ENCODE assay signal across 20 cellular contexts in the genomic region with DNA sequence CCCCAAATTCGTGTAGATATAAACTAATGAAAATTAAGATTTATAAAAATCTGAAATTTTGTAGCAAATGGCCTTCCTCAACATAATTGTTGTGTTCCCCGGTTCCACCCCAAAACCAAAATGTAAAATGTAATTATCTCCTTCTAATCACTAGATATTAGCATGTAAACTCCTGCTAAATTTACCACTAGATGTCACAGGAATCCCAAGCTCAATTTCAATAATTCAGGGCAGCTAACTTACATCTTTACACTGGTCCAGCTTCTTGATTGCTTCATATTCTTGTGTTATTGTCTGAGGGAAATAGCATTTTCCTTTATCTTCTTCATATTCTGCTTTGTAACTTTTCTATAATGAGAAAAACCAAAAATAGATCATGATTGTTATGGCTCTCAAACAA. TPM values are rescaled to one million over a fixed set of nuclear protein-coding genes. Genes with fewer than 3 reads are reported as not detected.
A peak's percentile ranks its signal among the peaks of the same experiment; 100 is the strongest.
DNase-seq lines count a peak whose midpoint lies in the region; ATAC-seq and TF ChIP-seq lines count a peak whose summit lies in the region.
"Had no signal": no experiment of that assay in that cellular context is flagged by ENCODE, and none has a peak within 500 bp of the region (broad histone marks: within the 10 kb centered on the region; RNA-seq: fewer than 3 reads in every experiment).

No MANE protein-coding gene starts in this region.

- H3K27ac Mint-ChIP-seq in osteocyte (ENCODE audit: unreplicated experiment) = no peak overlapping the region

- TF ChIP-seq CTCF in HCT116 (IDR thresholded peaks at IDR 0.05 in 2 of 3, conservative IDR thresholded peaks at IDR 0.05 in 1 of 3; ENCODE audit: borderline replicate concordance in 1 of 3, insufficient read depth in 1 of 3, low read depth in 2 of 3, low read length in 2 of 3) = no peak
- TF ChIP-seq CTCF in osteocyte (IDR thresholded peaks at IDR 0.05) = peak; percentile 8

- CTCF ChIA-PET in HCT116 (lab: Charles Lee) = no interaction called here

- no peaks in the 10 kb centered on the region for H3K4me1 ChIP-seq in HCT116 (ENCODE audit: control insufficient read depth in 1 of 2, insufficient read depth in 2 of 2, low read length in 2 of 2)
- H3K4me1 ChIP-seq: Peyer's patch had no signal

- H3K36me3 ChIP-seq in HCT116 (ENCODE audit: control insufficient read depth in 1 of 2, insufficient read depth in 2 of 2, low read length in 2 of 2) = no peaks in the 10 kb centered on the region
- H3K36me3 ChIP-seq: Peyer's patch had no signal

- intact Hi-C loops in HCT116 (cut with micrococcal nuclease) = no loop called here

- no peak for TF ChIP-seq POLR2A in HCT116 (IDR thresholded peaks at IDR 0.05; ENCODE audit: borderline replicate concordance, extremely low read depth, insufficient read depth, insufficient read length)

- no peak overlapping the region for H3K27ac ChIP-seq in HCT116 (ENCODE audit: low read depth, low read length)
- H3K27ac ChIP-seq: C4-2B, KMS-11, Peyer's patch had no signal

- H3K4me3 Mint-ChIP-seq in osteocyte (ENCODE audit: unreplicated experiment) = no peak overlapping the region

- H3K79me2 ChIP-seq in HCT116 (ENCODE audit: insufficient read depth, low read length) = no peaks in the 10 kb centered on the region

- H3K4me2 ChIP-seq in HCT116 (ENCODE audit: low read length) = no peak overlapping the region
- H3K4me2 ChIP-seq: KMS-11, SK-N-SH had no signal

- H3K4me3 ChIP-seq in HCT116 (replicated peaks in 1 of 2; ENCODE audit: low read depth in 1 of 2, low read length in 2 of 2) = no peak overlapping the region
- H3K4me3 ChIP-seq: Peyer's patch had no signal

- no peak for ATAC-seq in HCT116

- peaks cover 30% of the 10 kb centered on the region for H3K27me3 Mint-ChIP-seq in osteocyte (ENCODE audit: unreplicated experiment)

- no peaks in the 10 kb centered on the region for H3K9me3 Mint-ChIP-seq in osteocyte (ENCODE audit: unreplicated experiment)

- no peaks in the 10 kb centered on the region for H3K36me3 Mint-ChIP-seq in osteocyte (ENCODE audit: unreplicated experiment)

- H3K27me3 ChIP-seq in HCT116 (ENCODE audit: insufficient read depth, low read length) = no peaks in the 10 kb centered on the region
- H3K27me3 ChIP-seq: Peyer's patch had no signal

- TF ChIP-seq RAD21 in HCT116 (IDR thresholded peaks at IDR 0.05; ENCODE audit: low read depth) = peak; percentile 20; the same call in 1 of the 2 replicates

- in situ Hi-C loops in G401 (cut with HindIII; ENCODE audit: low sequenced_read_pairs) = no loop called here

- H3K9me2 ChIP-seq in HCT116 (ENCODE audit: insufficient read depth) = no peaks in the 10 kb centered on the region
- H3K9me2 ChIP-seq: SK-N-SH had no signal

- BruUV-seq in HCT116 (replicated peaks; lab: Mats Ljungman, UMichigan) = no TSS peak

- RAD21 ChIA-PET in HCT116 (lab: Charles Lee; ENCODE audit: low non-redundant PET in 1 of 2, low total read pairs in 2 of 2, uncharacterized antibody in 2 of 2, unreplicated experiment in 2 of 2) = no interaction called here

- DNase-seq in G401 (ENCODE audit: low spot score) (peak; percentile 71), HCT116 (ENCODE audit: low read depth, low spot score) (no peak), cerebellum (ENCODE audit: low spot score) (peak; percentile 47), osteocyte (ENCODE audit: extremely low spot score, unreplicated experiment) (no peak), H4 (ENCODE audit: low spot score) (no peak), foreskin melanocyte (no peak)
- no peak for DNase-seq in activated naive CD4-positive, alpha-beta T cell (lab: John Stamatoyannopoulos, UW)
- DNase-seq: DMS153, EL, GOT3, NCI-H1048, NCI-H1436 treated with DMSO at 0.1 percent for 48 hours, NCI-H2081 treated with DMSO at 0.1 percent for 48 hours, NCI-H510A, NCI-H82, Peyer's patch, Right ventricle myocardium superior, SK-N-SH had no signal

- H2AFZ ChIP-seq in HCT116 (ENCODE audit: low read depth, low read length, poor library complexity, severe bottlenecking) = no peak overlapping the region

- POLR2A ChIA-PET in HCT116 (lab: Charles Lee) = no interaction called here

- no peak overlapping the region for H3K9ac ChIP-seq in HCT116 (ENCODE audit: low read length)
- H3K9ac ChIP-seq: KMS-11, SK-N-SH had no signal

- no peaks in the 10 kb centered on the region for H3K9me3 ChIP-seq in HCT116 (ENCODE audit: control insufficient read depth in 1 of 2, insufficient read depth in 1 of 2, low read depth in 1 of 2, low read length in 2 of 2)
- H3K9me3 ChIP-seq: Peyer's patch, SK-N-SH had no signal

- no peaks in the 10 kb centered on the region for H4K20me1 ChIP-seq in HCT116 (ENCODE audit: insufficient read depth)

- no peaks in the 10 kb centered on the region for H3K4me1 Mint-ChIP-seq in osteocyte (ENCODE audit: unreplicated experiment)

TF ChIP-seq in HCT116, 20 proteins besides CTCF, POLR2A, EP300 and RAD21:
- TF ChIP-seq ZFX (IDR thresholded peaks at IDR 0.05) = no peak
- TF ChIP-seq, protein P1, sequence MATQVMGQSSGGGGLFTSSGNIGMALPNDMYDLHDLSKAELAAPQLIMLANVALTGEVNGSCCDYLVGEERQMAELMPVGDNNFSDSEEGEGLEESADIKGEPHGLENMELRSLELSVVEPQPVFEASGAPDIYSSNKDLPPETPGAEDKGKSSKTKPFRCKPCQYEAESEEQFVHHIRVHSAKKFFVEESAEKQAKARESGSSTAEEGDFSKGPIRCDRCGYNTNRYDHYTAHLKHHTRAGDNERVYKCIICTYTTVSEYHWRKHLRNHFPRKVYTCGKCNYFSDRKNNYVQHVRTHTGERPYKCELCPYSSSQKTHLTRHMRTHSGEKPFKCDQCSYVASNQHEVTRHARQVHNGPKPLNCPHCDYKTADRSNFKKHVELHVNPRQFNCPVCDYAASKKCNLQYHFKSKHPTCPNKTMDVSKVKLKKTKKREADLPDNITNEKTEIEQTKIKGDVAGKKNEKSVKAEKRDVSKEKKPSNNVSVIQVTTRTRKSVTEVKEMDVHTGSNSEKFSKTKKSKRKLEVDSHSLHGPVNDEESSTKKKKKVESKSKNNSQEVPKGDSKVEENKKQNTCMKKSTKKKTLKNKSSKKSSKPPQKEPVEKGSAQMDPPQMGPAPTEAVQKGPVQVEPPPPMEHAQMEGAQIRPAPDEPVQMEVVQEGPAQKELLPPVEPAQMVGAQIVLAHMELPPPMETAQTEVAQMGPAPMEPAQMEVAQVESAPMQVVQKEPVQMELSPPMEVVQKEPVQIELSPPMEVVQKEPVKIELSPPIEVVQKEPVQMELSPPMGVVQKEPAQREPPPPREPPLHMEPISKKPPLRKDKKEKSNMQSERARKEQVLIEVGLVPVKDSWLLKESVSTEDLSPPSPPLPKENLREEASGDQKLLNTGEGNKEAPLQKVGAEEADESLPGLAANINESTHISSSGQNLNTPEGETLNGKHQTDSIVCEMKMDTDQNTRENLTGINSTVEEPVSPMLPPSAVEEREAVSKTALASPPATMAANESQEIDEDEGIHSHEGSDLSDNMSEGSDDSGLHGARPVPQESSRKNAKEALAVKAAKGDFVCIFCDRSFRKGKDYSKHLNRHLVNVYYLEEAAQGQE (IDR thresholded peaks at IDR 0.05; ENCODE audit: low read depth) = no peak
- TF ChIP-seq SIN3A (IDR thresholded peaks at IDR 0.05; ENCODE audit: low read depth) = no peak
- TF ChIP-seq EZH2phosphoT487 (IDR thresholded peaks at IDR 0.05; ENCODE audit: borderline replicate concordance) = no peak
- TF ChIP-seq, protein P2, sequence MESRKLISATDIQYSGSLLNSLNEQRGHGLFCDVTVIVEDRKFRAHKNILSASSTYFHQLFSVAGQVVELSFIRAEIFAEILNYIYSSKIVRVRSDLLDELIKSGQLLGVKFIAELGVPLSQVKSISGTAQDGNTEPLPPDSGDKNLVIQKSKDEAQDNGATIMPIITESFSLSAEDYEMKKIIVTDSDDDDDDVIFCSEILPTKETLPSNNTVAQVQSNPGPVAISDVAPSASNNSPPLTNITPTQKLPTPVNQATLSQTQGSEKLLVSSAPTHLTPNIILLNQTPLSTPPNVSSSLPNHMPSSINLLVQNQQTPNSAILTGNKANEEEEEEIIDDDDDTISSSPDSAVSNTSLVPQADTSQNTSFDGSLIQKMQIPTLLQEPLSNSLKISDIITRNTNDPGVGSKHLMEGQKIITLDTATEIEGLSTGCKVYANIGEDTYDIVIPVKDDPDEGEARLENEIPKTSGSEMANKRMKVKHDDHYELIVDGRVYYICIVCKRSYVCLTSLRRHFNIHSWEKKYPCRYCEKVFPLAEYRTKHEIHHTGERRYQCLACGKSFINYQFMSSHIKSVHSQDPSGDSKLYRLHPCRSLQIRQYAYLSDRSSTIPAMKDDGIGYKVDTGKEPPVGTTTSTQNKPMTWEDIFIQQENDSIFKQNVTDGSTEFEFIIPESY (IDR thresholded peaks at IDR 0.05; ENCODE audit: extremely low read depth, insufficient replicate concordance, low read length) = no peak
- no peak for TF ChIP-seq POLR2AphosphoS5 (IDR thresholded peaks at IDR 0.05; ENCODE audit: low read depth, low read length)
- no peak for TF ChIP-seq SRF (IDR thresholded peaks at IDR 0.05; ENCODE audit: low read depth)
- no peak for TF ChIP-seq TCF7L2 (IDR thresholded peaks at IDR 0.05; ENCODE audit: borderline replicate concordance, extremely low read depth, insufficient read depth, insufficient read length)
- TF ChIP-seq YY1 (IDR thresholded peaks at IDR 0.05; ENCODE audit: extremely low read depth, insufficient replicate concordance, low read depth, low read length) = no peak
- TF ChIP-seq FOSL1 (IDR thresholded peaks at IDR 0.05; ENCODE audit: low read depth) = no peak

RNA-seq across cellular contexts. Expression of a gene that starts 42.7 kb away (rescaled TPM):
- 0.27 TPM in 1 of 2 replicates, not detected in the other for total RNA-seq in G401 (2014; rRNA removed; shearing (Covaris generic))
- total RNA-seq in HCT116 (2021; ENCODE audit: unreplicated experiment) (0.34 TPM), cerebellum (3.9 TPM), osteocyte (0.40 and 1.3 TPM in 2 replicates)
- polyA plus RNA-seq in HCT116 (2012) = 0.45 and 0.53 TPM in 2 replicates
- total RNA-seq in H4 (2014; rRNA removed; shearing (Covaris generic)) = 0.06 and 0.52 TPM in 2 replicates

Comparison
In these comparisons a context has a peak if more than half of its experiments do, and no peak if none do; other contexts are left out.
1. DNase-seq: peak in G401 (single experiment) and cerebellum (single experiment); none in HCT116 (single experiment), osteocyte (single experiment), H4 (single experiment), foreskin melanocyte (single experiment) and activated naive CD4-positive, alpha-beta T cell (0 of 4).